Comparison of ENCODE assay signal across 10 cellular contexts in genomic region chr22:17199131-17199731, GRCh38. TPM values are rescaled to one million over a fixed set of nuclear protein-coding genes. Genes with fewer than 3 reads are reported as not detected.
A peak's percentile ranks its signal among the peaks of the same experiment; 100 is the strongest.
DNase-seq lines count a peak whose midpoint lies in the region; ATAC-seq, FAIRE-seq and TF ChIP-seq lines count a peak whose summit lies in the region.
"Had no signal": no experiment of that assay in that cellular context is flagged by ENCODE, and none has a peak within 500 bp of the region (broad histone marks: within the 10 kb centered on the region; RNA-seq: fewer than 3 reads in every experiment).

No MANE protein-coding gene starts in this region.

- no peaks in the 10 kb centered on the region for H3K9me3 ChIP-seq in NT2/D1 (ENCODE audit: insufficient read depth, low read length)
- H3K9me3 ChIP-seq in pancreas = no peaks in the 10 kb centered on the region

- peak overlapping the region; percentile 85 for H3K9ac ChIP-seq in NT2/D1 (ENCODE audit: insufficient read length, low read depth)

- peak; percentile 21 for DNase-seq in Ammon's horn (ENCODE audit: low spot score)
- DNase-seq in NT2/D1 (ENCODE audit: low read depth, low spot score) = peak; percentile 65
- peak; percentile 64 for DNase-seq in Right ventricle myocardium superior
- peak in 2 of 6 donors; percentile 11 to 37 for DNase-seq in pancreas
- DNase-seq in effector CD8-positive, alpha-beta T cell (lab: John Stamatoyannopoulos, UW) = no peak
- DNase-seq in NOMO-1 (lab: John Stamatoyannopoulos, UW; ENCODE audit: unreplicated experiment in 2 of 2) = no peak
- DNase-seq: hippocampal formation, T1000 had no signal

- H3K27me3 ChIP-seq in NT2/D1 (ENCODE audit: insufficient read depth, insufficient read length) (no peaks in the 10 kb centered on the region), pancreas (no peaks in the 10 kb centered on the region)

- H3K4me3 ChIP-seq in NT2/D1 (ENCODE audit: insufficient read length, low read depth) = peak overlapping the region; percentile 60
- peak overlapping the region in 3 of 4 donors; percentile 1 to 31 (median 26) for H3K4me3 ChIP-seq in pancreas

- WGBS in pancreas, 2 donors = 11 to 26% methylated on average over 16 to 18 of the region's 18 CpGs

- peak overlapping the region in 1 of 4 donors; percentile 54 for H3K27ac ChIP-seq in pancreas

- intact Hi-C loops in Right ventricle myocardium superior (cut with DNase I) (loop anchor here (10.0 kb wide), 1 partner anchor 56 kb away; no protein-coding TSS in a partner anchor), pancreas (cut with DNase I) (no loop called here)

- FAIRE-seq in pancreas (lab: Jason Lieb, UNC) = no peak

- peak; percentile 79 for ATAC-seq in Right ventricle myocardium superior (ENCODE audit: poor library complexity)
- ATAC-seq in pancreas = peak; percentile 65 to 80 (median 70)
- ATAC-seq in HG03135 (IDR thresholded peaks at IDR 0.05; ENCODE audit: unreplicated experiment) = no peak
- ATAC-seq in GM18907 (IDR thresholded peaks at IDR 0.05; ENCODE audit: unreplicated experiment) = no peak

- no peak for TF ChIP-seq CTCF in pancreas (IDR thresholded peaks at IDR 0.05)

- H3K36me3 ChIP-seq in NT2/D1 (ENCODE audit: insufficient read depth, insufficient read length, low read length) (no peaks in the 10 kb centered on the region), pancreas (no peaks in the 10 kb centered on the region)

- H3K4me1 ChIP-seq in NT2/D1 (ENCODE audit: insufficient read depth, insufficient read length) (peaks cover 8% of the 10 kb centered on the region), pancreas (no peaks in the 10 kb centered on the region)

RNA-seq across cellular contexts. Expression of gene ADA2, which starts 20.0 kb away (rescaled TPM):
- total RNA-seq in Right ventricle myocardium superior (40.1 TPM), pancreas (10 to 100 TPM in 2 of 6 donors, 1 to 10 TPM in 4; 1.5 to 23.8 (median 7.4) TPM)
- 10 to 100 TPM in 1 of 2 donors, 1 to 10 TPM in 1; 6.9 to 28.1 TPM for polyA plus RNA-seq in pancreas

RNA-seq across cellular contexts. Expression of gene HDHD5, which starts 40.2 kb away (rescaled TPM):
- 59.8 TPM for total RNA-seq in Right ventricle myocardium superior
- 10 to 100 TPM; 10.5 to 17.1 (median 16.8) TPM for total RNA-seq in pancreas
- 10 to 100 TPM; 22.4 to 43.6 TPM for polyA plus RNA-seq in pancreas

Comparison
In these comparisons a context has a peak if more than half of its experiments do, and no peak if none do; other contexts are left out.
1. DNase-seq: peak in Ammon's horn (single experiment), NT2/D1 (single experiment) and Right ventricle myocardium superior (single experiment); none in effector CD8-positive, alpha-beta T cell (single experiment) and NOMO-1 (0 of 2).
2. ATAC-seq: peak in Right ventricle myocardium superior (single experiment) and pancreas (4 of 4); none in HG03135 (single experiment) and GM18907 (single experiment).